In the genomic region with DNA sequence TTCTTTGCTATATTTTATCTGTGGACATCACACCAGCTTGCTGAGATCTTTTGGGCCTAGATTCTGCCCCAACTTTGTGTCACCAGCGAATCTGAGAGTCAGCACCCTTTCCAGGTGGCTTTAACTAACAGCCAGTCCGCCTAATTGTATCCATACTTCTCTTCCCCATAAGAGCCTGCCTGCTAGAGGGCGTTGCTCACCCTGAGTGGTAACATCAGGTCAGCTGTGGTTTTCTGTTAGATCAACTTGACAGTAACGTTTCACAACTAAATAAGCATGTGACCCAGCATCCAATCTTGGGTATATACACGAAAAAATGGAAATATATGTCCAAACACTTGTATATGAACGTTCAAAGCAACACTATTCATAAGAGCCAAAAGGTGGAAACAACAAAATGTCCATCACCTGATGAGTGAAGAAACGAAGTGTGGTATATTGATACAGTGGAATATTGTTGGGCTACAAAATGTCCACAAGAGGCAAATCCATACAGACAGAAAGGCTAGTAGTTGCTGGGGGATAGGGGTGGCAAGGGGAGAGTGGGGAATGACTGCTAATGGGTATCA, we compare ENCODE assay signal across 15 cellular contexts. TPM values are rescaled to one million over a fixed set of nuclear protein-coding genes. Genes with fewer than 3 reads are reported as not detected.
DNase-seq lines count a peak whose midpoint lies in the region; TF ChIP-seq lines count a peak whose summit lies in the region.
"Had no signal": no experiment of that assay in that cellular context is flagged by ENCODE, and none has a peak within 500 bp of the region (broad histone marks: within the 10 kb centered on the region; RNA-seq: fewer than 3 reads in every experiment).

No MANE protein-coding gene starts in this region.

- no peaks in the 10 kb centered on the region for H3K9me3 ChIP-seq in AG04450 (ENCODE audit: control insufficient read depth, insufficient read depth, low read length)
- no peaks in the 10 kb centered on the region for H3K9me3 ChIP-seq in OCI-LY3 (ENCODE audit: insufficient read depth, low read length)
- H3K9me3 ChIP-seq: BLaER1, SJSA1 had no signal

- H3K9ac ChIP-seq in OCI-LY3 (ENCODE audit: low read length), result no peak overlapping the region
- H3K9ac ChIP-seq: BLaER1 had no signal

- CTCF ChIA-PET in AG04450 (lab: Charles Lee), result interaction anchor here (0.7 to 1.1 kb wide), 2 partner anchors 9 to 47 kb away, joined by 3 read pairs; no protein-coding TSS in a partner anchor

- DNase-seq in AG04450 (ENCODE audit: low read depth, low spot score), result no peak
- peak; percentile 5 for DNase-seq in HCEC 1CT
- peak; percentile 12 for DNase-seq in fibroblast of pulmonary artery (ENCODE audit: low read depth)
- no peak for DNase-seq in CD1c-positive myeloid dendritic cell (ENCODE audit: extremely low spot score)
- no peak for DNase-seq in cerebellum (ENCODE audit: low spot score)
- no peak for DNase-seq in central memory CD4-positive, alpha-beta T cell
- DNase-seq in activated naive CD4-positive, alpha-beta T cell (lab: John Stamatoyannopoulos, UW), result no peak
- DNase-seq: activated CD4-positive, alpha-beta T cell treated with anti-CD3 and anti-CD28 coated beads for 4 hours; activated effector memory CD4-positive, alpha-beta T cell treated with Interleukin-2 at 50 U/mL for 16 hours; caudate nucleus; NCI-H2171; stimulated activated CD4-positive, alpha-beta T cell treated with anti-CD3 and anti-CD28 coated beads, Interleukin-2, amount 100 ng/mL, for 24 hours had no signal

- no peaks in the 10 kb centered on the region for H3K36me3 ChIP-seq in OCI-LY3 (replicated peaks; ENCODE audit: low read depth, low read length)
- H3K36me3 ChIP-seq: BLaER1, SJSA1 had no signal

- no peak overlapping the region for H3K4me2 ChIP-seq in OCI-LY3 (ENCODE audit: low read length)
- H3K4me2 ChIP-seq: BLaER1 had no signal

- H3K27ac ChIP-seq in AG04450 (ENCODE audit: low read depth, low read length), result no peak overlapping the region
- no peak overlapping the region for H3K27ac ChIP-seq in OCI-LY3 (ENCODE audit: low read length)
- H3K27ac ChIP-seq: BLaER1, SJSA1 had no signal

- POLR2A ChIA-PET in AG04450 (lab: Yijun Ruan, JAX), result no interaction called here

- H2AFZ ChIP-seq in OCI-LY3 (ENCODE audit: low read depth, low read length), result no peak overlapping the region

- H3K27me3 ChIP-seq in AG04450 (ENCODE audit: control insufficient read depth, insufficient read depth, low read length) (peaks cover 4% of the 10 kb centered on the region), OCI-LY3 (ENCODE audit: low read depth, low read length) (no peaks in the 10 kb centered on the region)
- H3K27me3 ChIP-seq: BLaER1, SJSA1 had no signal

- H3K4me3 ChIP-seq in AG04450 (ENCODE audit: low read depth, low read length), result no peak overlapping the region
- no peak overlapping the region for H3K4me3 ChIP-seq in OCI-LY3 (ENCODE audit: low read length)
- no peak overlapping the region for H3K4me3 ChIP-seq in fibroblast of pulmonary artery (replicated peaks; ENCODE audit: low read depth, low read length)
- H3K4me3 ChIP-seq: BLaER1, SJSA1 had no signal

- H4K20me1 ChIP-seq in OCI-LY3 (ENCODE audit: insufficient read depth, low read length), result no peaks in the 10 kb centered on the region
- H4K20me1 ChIP-seq: BLaER1 had no signal

- no peaks in the 10 kb centered on the region for H3K4me1 ChIP-seq in OCI-LY3 (ENCODE audit: low read length)
- H3K4me1 ChIP-seq: BLaER1, SJSA1 had no signal

- TF ChIP-seq CTCF in AG04450 (IDR thresholded peaks at IDR 0.05; ENCODE audit: low read depth, low read length), result peak; percentile 22; the same call in 1 of the 2 replicates
- TF ChIP-seq CTCF in OCI-LY3 (IDR thresholded peaks at IDR 0.05; ENCODE audit: low read depth, low read length), result peak; percentile 18; the same call in 1 of the 2 replicates
- TF ChIP-seq CTCF in fibroblast of pulmonary artery (IDR thresholded peaks at IDR 0.05; ENCODE audit: low read length, missing control alignments), result no peak

- H3K79me2 ChIP-seq in OCI-LY3 (ENCODE audit: low read length), result no peaks in the 10 kb centered on the region

RNA-seq across cellular contexts. Expression of a gene that starts 24.9 kb away (rescaled TPM):
- polyA plus RNA-seq in AG04450 (2011; rRNA removed), result 0.05 TPM in 1 of 2 replicates, not detected in the other
- polyA minus RNA-seq in AG04450 (2011; rRNA and poly(A)+ RNA removed), result 0.17 TPM in 1 of 2 replicates, not detected in the other
- total RNA-seq in cerebellum, result 1.00 TPM

RNA-seq across cellular contexts. Expression of a gene that starts 38.8 kb away (rescaled TPM):
- 28.8 and 34.6 TPM in 2 replicates for polyA plus RNA-seq in AG04450 (2011; rRNA removed)
- 77.2 and 83.6 TPM in 2 replicates for polyA minus RNA-seq in AG04450 (2011; rRNA and poly(A)+ RNA removed)
- total RNA-seq in cerebellum, result 117 TPM

Comparison
In these comparisons a context has a peak if more than half of its experiments do, and no peak if none do; other contexts are left out.
1. DNase-seq: peak in HCEC 1CT (single experiment) and fibroblast of pulmonary artery (single experiment); none in AG04450 (single experiment), CD1c-positive myeloid dendritic cell (single experiment), cerebellum (single experiment), central memory CD4-positive, alpha-beta T cell (single experiment) and activated naive CD4-positive, alpha-beta T cell (0 of 4).